ENCODE assay signal across 13 cellular contexts in genomic region chrX:38868941-38869378, GRCh38.
DNase-seq lines count a peak whose midpoint lies in the region; ATAC-seq and TF ChIP-seq lines count a peak whose summit lies in the region.
"Had no signal": no experiment of that assay in that cellular context is flagged by ENCODE, and none has a peak within 500 bp of the region (broad histone marks: within the 10 kb centered on the region; RNA-seq: fewer than 3 reads in every experiment).

No MANE protein-coding gene starts in this region.

- no peaks in the 10 kb centered on the region for H3K9me3 Mint-ChIP-seq in endothelial cell (ENCODE audit: unreplicated experiment)
- H3K9me3 Mint-ChIP-seq: activated naive CD8-positive, alpha-beta T cell treated with anti-CD3 and anti-CD28 coated beads, Interleukin-2, amount 10 ng/mL, durations not matched to agents 7 days and 5 days; neural progenitor cell had no signal

- peaks cover 0 to 2% of the 10 kb centered on the region in 2 donors for H3K27me3 ChIP-seq in tibial nerve
- H3K27me3 ChIP-seq: hepatocyte, neural progenitor cell had no signal

- H3K36me3 Mint-ChIP-seq in endothelial cell (ENCODE audit: low read depth, unreplicated experiment) = no peaks in the 10 kb centered on the region
- H3K36me3 Mint-ChIP-seq: activated naive CD8-positive, alpha-beta T cell treated with anti-CD3 and anti-CD28 coated beads, Interleukin-2, amount 10 ng/mL, durations not matched to agents 7 days and 5 days; neural progenitor cell had no signal

- H3K4me1 ChIP-seq in tibial nerve = no peaks in the 10 kb centered on the region

- peaks cover 18% of the 10 kb centered on the region for H3K4me1 Mint-ChIP-seq in endothelial cell (ENCODE audit: unreplicated experiment)
- H3K4me1 Mint-ChIP-seq: activated naive CD8-positive, alpha-beta T cell treated with anti-CD3 and anti-CD28 coated beads, Interleukin-2, amount 10 ng/mL, durations not matched to agents 7 days and 5 days had no signal

- no peaks in the 10 kb centered on the region for H3K9me3 ChIP-seq in tibial nerve

- H3K4me3 ChIP-seq in tibial nerve = no peak overlapping the region
- H3K4me3 ChIP-seq: hepatocyte, neural progenitor cell had no signal

- 49 to 53% methylated on average over 2 of the region's 2 CpGs for WGBS in tibial nerve, 2 donors

- DNase-seq in CD1c-positive myeloid dendritic cell (ENCODE audit: extremely low spot score) (peak; percentile 78), NOMO-1 treated with DMSO at 0.1 percent for 48 hours (lab: John Stamatoyannopoulos, UW; ENCODE audit: unreplicated experiment) (peak; percentile 88), endothelial cell (ENCODE audit: low spot score) (no peak), lung microvascular endothelial cell (ENCODE audit: low read depth in 2 of 2) (peak; percentile 9 to 75), tibial nerve (ENCODE audit: low spot score in 2 of 2) (no peak)
- DNase-seq in stimulated activated CD4-positive, alpha-beta T cell treated with anti-CD3 and anti-CD28 coated beads, Interleukin-4, amount 100 ng/mL, for 24 hours = no peak
- DNase-seq: activated CD4-positive, CD25-positive, alpha-beta regulatory T cell; activated naive CD8-positive, alpha-beta T cell treated with anti-CD3 and anti-CD28 coated beads, Interleukin-2, amount 10 ng/mL, durations not matched to agents 7 days and 5 days; NCI-H82 had no signal

- TF ChIP-seq EP300 in tibial nerve (IDR thresholded peaks at IDR 0.05) = no peak

- H3K27ac Mint-ChIP-seq in endothelial cell (ENCODE audit: unreplicated experiment) = peak overlapping the region; percentile 48
- H3K27ac Mint-ChIP-seq: activated naive CD8-positive, alpha-beta T cell treated with anti-CD3 and anti-CD28 coated beads, Interleukin-2, amount 10 ng/mL, durations not matched to agents 7 days and 5 days; neural progenitor cell had no signal

- no peaks in the 10 kb centered on the region for H3K36me3 ChIP-seq in tibial nerve
- H3K36me3 ChIP-seq: neural progenitor cell had no signal

- H3K27ac ChIP-seq in tibial nerve = no peak overlapping the region
- H3K27ac ChIP-seq: hepatocyte, neural progenitor cell had no signal

- H3K27me3 Mint-ChIP-seq in endothelial cell (ENCODE audit: unreplicated experiment) = no peaks in the 10 kb centered on the region
- H3K27me3 Mint-ChIP-seq: activated naive CD8-positive, alpha-beta T cell treated with anti-CD3 and anti-CD28 coated beads, Interleukin-2, amount 10 ng/mL, durations not matched to agents 7 days and 5 days had no signal

- no peak for TF ChIP-seq CTCF in endothelial cell (IDR thresholded peaks at IDR 0.05; ENCODE audit: unreplicated experiment)
- no peak for TF ChIP-seq CTCF in tibial nerve (IDR thresholded peaks at IDR 0.05)

- ATAC-seq in HG03159 (IDR thresholded peaks at IDR 0.05; ENCODE audit: unreplicated experiment) (no peak), HG02870 (IDR thresholded peaks at IDR 0.05; ENCODE audit: unreplicated experiment) (no peak)

- no peak overlapping the region for H3K4me3 Mint-ChIP-seq in endothelial cell (ENCODE audit: unreplicated experiment)
- H3K4me3 Mint-ChIP-seq: activated naive CD8-positive, alpha-beta T cell treated with anti-CD3 and anti-CD28 coated beads, Interleukin-2, amount 10 ng/mL, durations not matched to agents 7 days and 5 days; neural progenitor cell had no signal

- no peak for TF ChIP-seq POLR2A in tibial nerve (IDR thresholded peaks at IDR 0.05)

Comparison
In these comparisons a context has a peak if more than half of its experiments do, and no peak if none do; other contexts are left out.
1. DNase-seq: peak in CD1c-positive myeloid dendritic cell (single experiment), NOMO-1 treated with DMSO at 0.1 percent for 48 hours (single experiment) and lung microvascular endothelial cell (2 of 2); none in endothelial cell (single experiment), stimulated activated CD4-positive, alpha-beta T cell treated with anti-CD3 and anti-CD28 coated beads, Interleukin-4, amount 100 ng/mL, for 24 hours (single experiment) and tibial nerve (0 of 2).